ENCODE assay signal across 8 cellular contexts in genomic region chr1:152052606-152053005, GRCh38. TPM values are rescaled to one million over a fixed set of nuclear protein-coding genes. Genes with fewer than 3 reads are reported as not detected.
DNase-seq lines count a peak whose midpoint lies in the region; ATAC-seq and TF ChIP-seq lines count a peak whose summit lies in the region.

No MANE protein-coding gene starts in this region.

- peaks cover 0 to 23% (median 7%) of the 10 kb centered on the region in 5 donors for H3K27me3 Mint-ChIP-seq in naive thymus-derived CD8-positive, alpha-beta T cell

- H3K9ac ChIP-seq in Karpas-422 (ENCODE audit: low read length) (no peak overlapping the region), PC-3 (ENCODE audit: low read length) (no peak overlapping the region)

- H3K4me1 ChIP-seq in Karpas-422 (ENCODE audit: low read length) = peaks cover 13% of the 10 kb centered on the region
- H3K4me1 ChIP-seq in PC-3 (ENCODE audit: insufficient read depth, low read length) = peaks cover 39% of the 10 kb centered on the region

- no peak overlapping the region for H3K4me2 ChIP-seq in Karpas-422 (ENCODE audit: low read depth, low read length, poor library complexity, severe bottlenecking)
- no peak overlapping the region for H3K4me2 ChIP-seq in PC-3 (ENCODE audit: low read length)

- intact Hi-C loops in PC-3 (cut with micrococcal nuclease) = loop anchor here (1.0 to 5.0 kb wide), 7 partner anchors 56 to 406 kb away; no protein-coding TSS in a partner anchor

- CTCF ChIA-PET in PC-3 (lab: Charles Lee) = interaction anchor here (1.4 kb wide), 1 partner anchor 133 kb away, joined by 8 read pairs; no protein-coding TSS in a partner anchor

- DNase-seq in DMS114 treated with DMSO at 0.1 percent for 48 hours (lab: John Stamatoyannopoulos, UW; ENCODE audit: unreplicated experiment) = peak; percentile 75
- peak; percentile 92 for DNase-seq in Karpas-422
- DNase-seq in PC-3 = peak; percentile 95
- DNase-seq in activated T-cell treated with anti-CD3 and anti-CD28 coated beads for 48 hours (ENCODE audit: low read depth) = peak; percentile 70
- DNase-seq in naive thymus-derived CD8-positive, alpha-beta T cell = peak; percentile 61 to 88 (median 77)
- peak; percentile 37 to 81 (median 73) for DNase-seq in stimulated activated naive CD4-positive, alpha-beta T cell (lab: John Stamatoyannopoulos, UW)

- H3K4me1 Mint-ChIP-seq in naive thymus-derived CD8-positive, alpha-beta T cell = peaks cover 13 to 33% (median 16%) of the 10 kb centered on the region in 4 donors

- H3K27me3 ChIP-seq in Karpas-422 (ENCODE audit: low read length) (no peaks in the 10 kb centered on the region; the same call in 1 of the 2 replicates), PC-3 (ENCODE audit: low read length) (peaks cover 42% of the 10 kb centered on the region)

- ATAC-seq in PC-3 = peak; percentile 9
- ATAC-seq in esophagus mucosa = peak; percentile 24
- no peak for ATAC-seq in naive thymus-derived CD8-positive, alpha-beta T cell
- ATAC-seq in HG02884 (IDR thresholded peaks at IDR 0.05; ENCODE audit: unreplicated experiment) = no peak

- no peaks in the 10 kb centered on the region for H3K36me3 ChIP-seq in Karpas-422 (ENCODE audit: insufficient read depth, low read length)
- H3K36me3 ChIP-seq in PC-3 (ENCODE audit: low read depth, low read length) = no peaks in the 10 kb centered on the region

- no peak overlapping the region for H3K4me3 ChIP-seq in Karpas-422 (ENCODE audit: low read length)
- no peak overlapping the region for H3K4me3 ChIP-seq in PC-3 (ENCODE audit: low read length)

- no peaks in the 10 kb centered on the region for H3K9me3 Mint-ChIP-seq in naive thymus-derived CD8-positive, alpha-beta T cell

- peaks cover 8% of the 10 kb centered on the region for H3F3A ChIP-seq in PC-3 (ENCODE audit: low read length, unreplicated experiment)

- no peak overlapping the region for H2AFZ ChIP-seq in Karpas-422 (ENCODE audit: low read length)
- H2AFZ ChIP-seq in PC-3 (ENCODE audit: low read length) = no peak overlapping the region

- no peaks in the 10 kb centered on the region for H3K36me3 Mint-ChIP-seq in naive thymus-derived CD8-positive, alpha-beta T cell

- no TSS peak for BruUV-seq in PC-3 (replicated peaks; lab: Mats Ljungman, UMichigan)

- H4K20me1 ChIP-seq in Karpas-422 (ENCODE audit: insufficient read depth, low read depth, low read length) = no peaks in the 10 kb centered on the region
- H4K20me1 ChIP-seq in PC-3 (ENCODE audit: low read length) = no peaks in the 10 kb centered on the region

- no peak overlapping the region for H3K4me3 Mint-ChIP-seq in naive thymus-derived CD8-positive, alpha-beta T cell

- POLR2A ChIA-PET in PC-3 (lab: Charles Lee; ENCODE audit: unreplicated experiment) = interaction anchor here (0.6 kb wide), 1 partner anchor 17 kb away, joined by 7 read pairs; no protein-coding TSS in a partner anchor
- POLR2A ChIA-PET in naive thymus-derived CD8-positive, alpha-beta T cell (lab: Charles Lee) = interaction anchor here (1.0 kb wide), 1 partner anchor 136 kb away, joined by 3 read pairs; no protein-coding TSS in a partner anchor

- peak; percentile 99 for TF ChIP-seq CTCF in PC-3 (conservative IDR thresholded peaks at IDR 0.05; ENCODE audit: low read depth, low read length)

- H3K27ac ChIP-seq in Karpas-422 (ENCODE audit: low read length) = no peak overlapping the region
- no peak overlapping the region for H3K27ac ChIP-seq in PC-3 (ENCODE audit: low read length)

- peak overlapping the region in 2 of 10 donors; percentile 50 to 82 for H3K27ac Mint-ChIP-seq in naive thymus-derived CD8-positive, alpha-beta T cell

- no peaks in the 10 kb centered on the region for H3K9me3 ChIP-seq in Karpas-422 (ENCODE audit: low read length)
- no peaks in the 10 kb centered on the region for H3K9me3 ChIP-seq in PC-3 (ENCODE audit: low read length)

- H3K9me2 ChIP-seq in Karpas-422 (replicated peaks; ENCODE audit: insufficient read depth, low read length) (no peaks in the 10 kb centered on the region), PC-3 (replicated peaks; ENCODE audit: low read length) (no peaks in the 10 kb centered on the region)

- no peaks in the 10 kb centered on the region for H3K79me2 ChIP-seq in Karpas-422 (ENCODE audit: low read length)
- no peaks in the 10 kb centered on the region for H3K79me2 ChIP-seq in PC-3 (ENCODE audit: low read length)

RNA-seq across cellular contexts. Expression of gene S100A11, which starts 15.8 kb away (rescaled TPM):
- total RNA-seq in Karpas-422 (2014; rRNA removed; shearing (Covaris generic); ENCODE audit: low replicate concordance) = 68.5 and 155 TPM in 2 replicates
- total RNA-seq in PC-3 (2014; rRNA removed) = 443 and 541 TPM in 2 replicates
- 2,220 TPM for total RNA-seq in esophagus mucosa
- total RNA-seq in naive thymus-derived CD8-positive, alpha-beta T cell = 10 to 100 TPM; 88.6 to 95.4 TPM
- 100 to 1,000 TPM in 1 of 3 donors, 10 to 100 TPM in 2; 62.0 to 124 (median 74.6) TPM for polyA plus RNA-seq in naive thymus-derived CD8-positive, alpha-beta T cell

RNA-seq across cellular contexts. Expression of gene TCHHL1, which starts 36.3 kb away (rescaled TPM):
- total RNA-seq in Karpas-422 (2014; rRNA removed; shearing (Covaris generic); ENCODE audit: low replicate concordance) = not detected in 2 replicates
- total RNA-seq in PC-3 (2014; rRNA removed) (not detected in 2 replicates), esophagus mucosa (not detected)
- not detected for total RNA-seq in naive thymus-derived CD8-positive, alpha-beta T cell
- polyA plus RNA-seq in naive thymus-derived CD8-positive, alpha-beta T cell = not detected

RNA-seq across cellular contexts. Expression of gene S100A10, which starts 58.9 kb away (rescaled TPM):
- total RNA-seq in Karpas-422 (2014; rRNA removed; shearing (Covaris generic); ENCODE audit: low replicate concordance) = 0.56 and 4.2 TPM in 2 replicates
- total RNA-seq in PC-3 (2014; rRNA removed) (349 and 400 TPM in 2 replicates), esophagus mucosa (1,355 TPM)
- total RNA-seq in naive thymus-derived CD8-positive, alpha-beta T cell = 100 to 1,000 TPM; 198 to 212 TPM
- 100 to 1,000 TPM; 629 to 783 (median 630) TPM for polyA plus RNA-seq in naive thymus-derived CD8-positive, alpha-beta T cell

Comparison
In these comparisons a context has a peak if more than half of its experiments do, and no peak if none do; other contexts are left out.
1. ATAC-seq: peak in PC-3 (single experiment) and esophagus mucosa (single experiment); none in naive thymus-derived CD8-positive, alpha-beta T cell (0 of 2) and HG02884 (single experiment).
2. RNA of gene S100A10, which starts 58.9 kb away (total RNA-seq): 1,355 TPM in esophagus mucosa (single experiment), 349 to 400 TPM in PC-3 and 198 to 212 TPM in naive thymus-derived CD8-positive, alpha-beta T cell; 0.56 to 4.2 TPM in Karpas-422; every median in the first group is over 10 times any median in the second.
3. Peak in every context shown above with its lines, with median percentiles within 50 percentile points of each other: DNase-seq.